Comparison of ENCODE assay signal across 10 cellular contexts in the genomic region with DNA sequence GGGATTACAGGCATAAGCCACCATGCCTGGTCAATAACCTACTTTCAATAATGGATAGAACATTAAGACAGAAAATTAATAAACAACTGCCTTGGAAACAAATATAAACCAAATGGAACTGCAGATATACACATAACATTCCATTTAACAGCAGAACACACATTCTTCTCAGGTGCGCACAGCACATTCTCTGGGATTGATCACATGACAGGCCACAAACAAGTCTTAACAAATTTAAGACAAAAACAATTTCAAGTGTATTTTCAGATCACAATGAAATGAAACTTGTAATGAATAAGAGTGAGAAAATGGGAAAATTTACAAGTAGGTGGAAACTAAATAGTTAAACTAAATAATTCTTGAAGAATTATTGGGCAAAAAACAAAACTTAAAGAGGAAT.
"Had no signal": no experiment of that assay in that cellular context is flagged by ENCODE, and none has a peak within 500 bp of the region (broad histone marks: within the 10 kb centered on the region; RNA-seq: fewer than 3 reads in every experiment).

No MANE protein-coding gene starts in this region.

- H3K4me1 ChIP-seq: HAP-1 had no signal

- H3K9me3 ChIP-seq: HAP-1 had no signal

- H3K36me3 ChIP-seq: HAP-1 had no signal

- H3K27ac ChIP-seq: GM23248, HL-60, KMS-11 had no signal

- H3K9ac ChIP-seq: GM23248, KMS-11 had no signal

- ATAC-seq: HCT116 had no signal

- H3K4me3 ChIP-seq: GM23248, HAP-1 had no signal

- DNase-seq: GM23248, GOT3, H7, HFFc6, IMR-90, KBM-7 had no signal
